In genomic region chr6:43926644-43927524, GRCh38 we compare ENCODE assay signal across 8 cellular contexts.
DNase-seq lines count a peak whose midpoint lies in the region; ATAC-seq and TF ChIP-seq lines count a peak whose summit lies in the region.

No MANE protein-coding gene starts in this region.

- H3K9me3 Mint-ChIP-seq in activated T-cell treated with anti-CD3 and anti-CD28 coated beads, Interleukin-2, amount 50 U/mL, for 4 hours, result no peaks in the 10 kb centered on the region

- peak; percentile 70 for DNase-seq in GF-D8 (lab: John Stamatoyannopoulos, UW)
- DNase-seq in NCI-H146 treated with DMSO at 0.1 percent for 48 hours (lab: John Stamatoyannopoulos, UW; ENCODE audit: unreplicated experiment), result peak; percentile 99
- peak; percentile 80 for DNase-seq in islet precursor cell
- DNase-seq in activated gamma-delta T cell (lab: John Stamatoyannopoulos, UW), result no peak
- DNase-seq in activated T-cell treated with anti-CD3 and anti-CD28 coated beads, Interleukin-2, amount 50 U/mL, for 4 hours, result no peak

- no peak; the same call in none of the 2 replicates for TF ChIP-seq CTCF in VCaP (conservative IDR thresholded peaks at IDR 0.05)

- H3K27me3 Mint-ChIP-seq in activated T-cell treated with anti-CD3 and anti-CD28 coated beads, Interleukin-2, amount 50 U/mL, for 4 hours (ENCODE audit: low read depth), result no peaks in the 10 kb centered on the region

- no peak overlapping the region for H3K4me3 Mint-ChIP-seq in activated T-cell treated with anti-CD3 and anti-CD28 coated beads, Interleukin-2, amount 50 U/mL, for 4 hours

- no peaks in the 10 kb centered on the region for H3K36me3 Mint-ChIP-seq in activated T-cell treated with anti-CD3 and anti-CD28 coated beads, Interleukin-2, amount 50 U/mL, for 4 hours (ENCODE audit: insufficient read depth)

- H3K4me1 Mint-ChIP-seq in activated T-cell treated with anti-CD3 and anti-CD28 coated beads, Interleukin-2, amount 50 U/mL, for 4 hours (ENCODE audit: low read depth), result peaks cover 21% of the 10 kb centered on the region

- peak overlapping the region; percentile 80 for H3K27ac ChIP-seq in VCaP

- no peak for ATAC-seq in HG03439 (IDR thresholded peaks at IDR 0.05; ENCODE audit: unreplicated experiment)
- ATAC-seq in HG02588 (IDR thresholded peaks at IDR 0.05; ENCODE audit: unreplicated experiment), result no peak
- no peak for ATAC-seq in activated T-cell treated with anti-CD3 and anti-CD28 coated beads, Interleukin-2, amount 50 U/mL, for 4 hours

Comparison
In these comparisons a context has a peak if more than half of its experiments do, and no peak if none do; other contexts are left out.
1. DNase-seq: peak in GF-D8 (single experiment), NCI-H146 treated with DMSO at 0.1 percent for 48 hours (single experiment) and islet precursor cell (single experiment); none in activated gamma-delta T cell (single experiment) and activated T-cell treated with anti-CD3 and anti-CD28 coated beads, Interleukin-2, amount 50 U/mL, for 4 hours (single experiment).